ENCODE assay signal across 18 cellular contexts in genomic region chr12:51549637-51550036, GRCh38. TPM values are rescaled to one million over a fixed set of nuclear protein-coding genes. Genes with fewer than 3 reads are reported as not detected.
A peak's percentile ranks its signal among the peaks of the same experiment; 100 is the strongest.
DNase-seq lines count a peak whose midpoint lies in the region; ATAC-seq and TF ChIP-seq lines count a peak whose summit lies in the region.
"Had no signal": no experiment of that assay in that cellular context is flagged by ENCODE, and none has a peak within 500 bp of the region (broad histone marks: within the 10 kb centered on the region; RNA-seq: fewer than 3 reads in every experiment).

No MANE protein-coding gene starts in this region.

- no peaks in the 10 kb centered on the region for H3K36me3 Mint-ChIP-seq in CD4-positive, alpha-beta T cell (ENCODE audit: low read depth)
- H3K36me3 Mint-ChIP-seq in activated naive CD4-positive, alpha-beta T cell treated with anti-CD3 and anti-CD28 coated beads for 36 hours (ENCODE audit: low read depth) = no peaks in the 10 kb centered on the region
- H3K36me3 Mint-ChIP-seq: natural killer cell had no signal

- ATAC-seq in HG02981 (IDR thresholded peaks at IDR 0.05; ENCODE audit: unreplicated experiment) = no peak
- no peak for ATAC-seq in CD4-positive, alpha-beta T cell (ENCODE audit: poor library complexity)
- ATAC-seq: esophagus mucosa, natural killer cell had no signal

- H3K9me3 ChIP-seq in CD4-positive, alpha-beta T cell (ENCODE audit: control insufficient read depth, low read length) = no peaks in the 10 kb centered on the region
- no peaks in the 10 kb centered on the region for H3K9me3 ChIP-seq in ovary
- H3K9me3 ChIP-seq: tibial nerve had no signal

- peak; percentile 94 for DNase-seq in DMS53 (lab: John Stamatoyannopoulos, UW)
- DNase-seq in NCI-H1092 treated with DMSO at 0.1 percent for 48 hours (lab: John Stamatoyannopoulos, UW) = peak; percentile 26
- DNase-seq in NCI-H774 (lab: John Stamatoyannopoulos, UW) = peak; percentile 97
- peak; percentile 40 for DNase-seq in fibroblast of the conjunctiva (ENCODE audit: low read depth)
- no peak for DNase-seq in CD4-positive, alpha-beta T cell
- DNase-seq in activated naive CD4-positive, alpha-beta T cell treated with anti-CD3 and anti-CD28 coated beads for 36 hours = no peak
- DNase-seq in ovary = no peak
- DNase-seq: activated B cell treated with CpG ODN at 0.5 μM for 24 hours; H9; mammary epithelial cell; natural killer cell; stimulated activated CD4-positive, alpha-beta T cell treated with anti-CD3 and anti-CD28 coated beads, Interleukin-12 subunit alpha, Interleukin-12 subunit beta, amount 100 ng/mL, for 4 hours; T-helper 2 cell had no signal

- POLR2A ChIA-PET in CD4-positive, alpha-beta T cell (lab: Charles Lee) = no interaction called here

- no peak overlapping the region for H3K4me3 Mint-ChIP-seq in CD4-positive, alpha-beta T cell
- H3K4me3 Mint-ChIP-seq in activated naive CD4-positive, alpha-beta T cell treated with anti-CD3 and anti-CD28 coated beads for 36 hours = no peak overlapping the region
- H3K4me3 Mint-ChIP-seq: activated B cell treated with CpG ODN at 0.5 μM for 24 hours, H9, natural killer cell had no signal

- intact Hi-C loops in CD4-positive, alpha-beta T cell (cut with DNase I, micrococcal nuclease) = no loop called here
- intact Hi-C loops in activated naive CD4-positive, alpha-beta T cell treated with anti-CD3 and anti-CD28 coated beads for 36 hours (cut with micrococcal nuclease) = no loop called here
- intact Hi-C loops in ovary (cut with DNase I) = no loop called here

- no peaks in the 10 kb centered on the region for H3K36me3 ChIP-seq in ovary
- H3K36me3 ChIP-seq: BLaER1, cardiac muscle cell, tibial nerve had no signal

- no peak overlapping the region for H3K4me3 ChIP-seq in ovary
- H3K4me3 ChIP-seq: BLaER1, cardiac muscle cell, tibial nerve had no signal

- no peak overlapping the region for H3K27ac Mint-ChIP-seq in CD4-positive, alpha-beta T cell
- H3K27ac Mint-ChIP-seq in activated naive CD4-positive, alpha-beta T cell treated with anti-CD3 and anti-CD28 coated beads for 36 hours = no peak overlapping the region
- H3K27ac Mint-ChIP-seq: activated B cell treated with CpG ODN at 0.5 μM for 24 hours, H9, natural killer cell had no signal

- peaks cover 15% of the 10 kb centered on the region for H3K27me3 Mint-ChIP-seq in CD4-positive, alpha-beta T cell
- peaks cover 20% of the 10 kb centered on the region for H3K27me3 Mint-ChIP-seq in activated naive CD4-positive, alpha-beta T cell treated with anti-CD3 and anti-CD28 coated beads for 36 hours (ENCODE audit: low read depth)

- peaks cover 9% of the 10 kb centered on the region for H3K27me3 ChIP-seq in CD4-positive, alpha-beta T cell (ENCODE audit: control insufficient read depth, insufficient read depth, low read length)
- no peaks in the 10 kb centered on the region for H3K27me3 ChIP-seq in ovary
- H3K27me3 ChIP-seq: BLaER1, cardiac muscle cell had no signal

- no peaks in the 10 kb centered on the region for H3K4me1 ChIP-seq in ovary (ENCODE audit: insufficient read depth)
- H3K4me1 ChIP-seq: BLaER1, tibial nerve had no signal

- TF ChIP-seq POLR2A in ovary (IDR thresholded peaks at IDR 0.05) = no peak

- 82 to 85% (median 84%) methylated on average over 8 of the region's 8 CpGs for WGBS in ovary, 3 donors

- CTCF ChIA-PET in CD4-positive, alpha-beta T cell (lab: Charles Lee) = no interaction called here
- CTCF ChIA-PET in activated naive CD4-positive, alpha-beta T cell treated with anti-CD3 and anti-CD28 coated beads for 36 hours (lab: Charles Lee) = interaction anchor here (1.2 kb wide), 1 partner anchor 129 kb away, joined by 3 read pairs; no protein-coding TSS in a partner anchor

- TF ChIP-seq CTCF in CD4-positive, alpha-beta T cell (IDR thresholded peaks at IDR 0.05) = no peak
- TF ChIP-seq CTCF in ovary (IDR thresholded peaks at IDR 0.05) = no peak

- no peak for TF ChIP-seq EP300 in ovary (IDR thresholded peaks at IDR 0.05)

- H3K27ac ChIP-seq in CD4-positive, alpha-beta T cell (ENCODE audit: low read depth, low read length) = no peak overlapping the region
- no peak overlapping the region for H3K27ac ChIP-seq in ovary
- H3K27ac ChIP-seq: BLaER1, cardiac muscle cell, tibial nerve had no signal

- no peaks in the 10 kb centered on the region for H3K4me1 Mint-ChIP-seq in CD4-positive, alpha-beta T cell (ENCODE audit: low read depth)
- H3K4me1 Mint-ChIP-seq in activated naive CD4-positive, alpha-beta T cell treated with anti-CD3 and anti-CD28 coated beads for 36 hours (ENCODE audit: low read depth) = no peaks in the 10 kb centered on the region
- H3K4me1 Mint-ChIP-seq: natural killer cell had no signal

- H3K9me3 Mint-ChIP-seq in CD4-positive, alpha-beta T cell = peaks cover 3% of the 10 kb centered on the region
- H3K9me3 Mint-ChIP-seq in activated naive CD4-positive, alpha-beta T cell treated with anti-CD3 and anti-CD28 coated beads for 36 hours = no peaks in the 10 kb centered on the region
- H3K9me3 Mint-ChIP-seq: activated B cell treated with CpG ODN at 0.5 μM for 24 hours, H9, natural killer cell had no signal

RNA-seq across cellular contexts. Expression of gene SCN8A, which starts 41.4 kb away (rescaled TPM):
- under 1 TPM; 0.14 to 0.36 TPM for total RNA-seq in CD4-positive, alpha-beta T cell
- under 1 TPM; 0.42 to 0.50 TPM for total RNA-seq in activated naive CD4-positive, alpha-beta T cell treated with anti-CD3 and anti-CD28 coated beads for 36 hours
- total RNA-seq in ovary = 1 to 10 TPM in 6 of 7 donors, under 1 TPM in 1; 0.91 to 2.9 (median 1.7) TPM
- under 1 TPM; 0.21 to 0.43 TPM for polyA plus RNA-seq in ovary

Comparison
In these comparisons a context has a peak if more than half of its experiments do, and no peak if none do; other contexts are left out.
1. DNase-seq: peak in DMS53 (single experiment), NCI-H1092 treated with DMSO at 0.1 percent for 48 hours (single experiment), NCI-H774 (single experiment) and fibroblast of the conjunctiva (single experiment); none in CD4-positive, alpha-beta T cell (0 of 10), activated naive CD4-positive, alpha-beta T cell treated with anti-CD3 and anti-CD28 coated beads for 36 hours (single experiment) and ovary (0 of 5).